ENCODE assay signal across 7 cellular contexts in the genomic region with DNA sequence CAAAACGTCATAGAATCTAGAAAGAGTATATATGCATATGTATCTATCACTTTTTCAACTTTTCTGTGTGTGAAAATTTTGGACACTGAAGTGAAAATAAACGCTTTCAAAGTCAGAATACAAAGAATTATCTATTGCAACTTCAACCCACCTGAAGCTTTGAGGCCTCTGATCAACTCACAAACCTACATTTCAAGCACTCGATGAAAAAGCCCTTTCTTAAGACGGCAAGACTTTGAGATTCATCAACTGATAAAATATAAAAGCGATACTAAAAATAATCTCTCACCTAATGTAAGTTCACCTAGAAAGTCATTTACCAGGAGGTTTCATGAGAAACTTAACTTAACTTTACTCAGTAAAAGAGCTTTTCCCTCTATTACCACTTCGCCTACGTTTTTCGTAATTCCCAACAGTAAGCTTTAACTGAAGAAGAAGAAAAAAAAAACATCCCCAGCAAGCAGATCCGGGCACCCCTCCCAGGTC. TPM values are rescaled to one million over a fixed set of nuclear protein-coding genes. Genes with fewer than 3 reads are reported as not detected.
DNase-seq lines count a peak whose midpoint lies in the region; ATAC-seq, FAIRE-seq and TF ChIP-seq lines count a peak whose summit lies in the region.

No MANE protein-coding gene starts in this region.

- H3K36me3 ChIP-seq in ovary: no peaks in the 10 kb centered on the region

- FAIRE-seq in GM18507 (lab: Jason Lieb, UNC): peak; percentile 45

- H3K9me3 ChIP-seq in ovary: no peaks in the 10 kb centered on the region

- intact Hi-C loops in ovary (cut with DNase I): loop anchor here in 3 of 4 donors (5.0 to 10.0 kb wide), 4 partner anchors 52 to 139 kb away; a partner anchor contains a TSS

- TF ChIP-seq POLR2A in erythroblast (IDR thresholded peaks at IDR 0.05; ENCODE audit: low read length) (no peak), ovary (IDR thresholded peaks at IDR 0.05) (no peak)

- DNase-seq in GM18507 (ENCODE audit: extremely low spot score, insufficient read length, low read depth) (no peak), RKO (ENCODE audit: low spot score) (peak; percentile 30), erythroblast (lab: John Stamatoyannopoulos, UW) (peak; percentile 57 to 69), ovary (no peak), midbrain (lab: John Stamatoyannopoulos, UW) (no peak)

- H3K27me3 ChIP-seq in ovary: no peaks in the 10 kb centered on the region

- no peak for ATAC-seq in HG03025 (IDR thresholded peaks at IDR 0.05; ENCODE audit: low FRiP score, unreplicated experiment)
- no peak for ATAC-seq in HG03159 (IDR thresholded peaks at IDR 0.05; ENCODE audit: unreplicated experiment)

- H3K4me1 ChIP-seq in ovary (ENCODE audit: insufficient read depth): peaks cover 4% of the 10 kb centered on the region

- peak overlapping the region; percentile 92 for H3K4me3 ChIP-seq in ovary

- no peak for TF ChIP-seq EP300 in ovary (IDR thresholded peaks at IDR 0.05)

- TF ChIP-seq CTCF in ovary (IDR thresholded peaks at IDR 0.05): no peak

- 0% methylated on average over 9 of the region's 9 CpGs for WGBS in ovary, 3 donors

- peak overlapping the region; percentile 99 to 100 for H3K27ac ChIP-seq in ovary

RNA-seq across cellular contexts. Expression of a gene that starts 1.2 kb away (rescaled TPM):
- 10 to 100 TPM; 63.9 to 88.9 (median 81.1) TPM for total RNA-seq in ovary
- 10 to 100 TPM; 54.2 to 80.2 TPM for polyA plus RNA-seq in ovary

Comparison
In these comparisons a context has a peak if more than half of its experiments do, and no peak if none do; other contexts are left out.
1. DNase-seq: peak in RKO (single experiment) and erythroblast (2 of 2); none in GM18507 (single experiment), ovary (0 of 5) and midbrain (single experiment).